In genomic region chr20:23878787-23879186, GRCh38 we compare ENCODE assay signal across 37 cellular contexts. TPM values are rescaled to one million over a fixed set of nuclear protein-coding genes. Genes with fewer than 3 reads are reported as not detected.
"Had no signal": no experiment of that assay in that cellular context is flagged by ENCODE, and none has a peak within 500 bp of the region (broad histone marks: within the 10 kb centered on the region; RNA-seq: fewer than 3 reads in every experiment).

No MANE protein-coding gene starts in this region.

- H3K36me3 Mint-ChIP-seq: activated CD8-positive, alpha-beta memory T cell treated with anti-CD3 and anti-CD28 coated beads, Interleukin-2, amount 10 ng/mL, durations not matched to agents 7 days and 5 days; activated naive CD4-positive, alpha-beta T cell treated with anti-CD3 and anti-CD28 coated beads, Interleukin-2, amount 50 U/mL, for 72 hours; activated naive CD8-positive, alpha-beta T cell treated with anti-CD3 and anti-CD28 coated beads for 36 hours had no signal

- H3K27me3 Mint-ChIP-seq: activated B cell treated with CpG ODN at 0.5 μM for 24 hours; activated CD4-positive, alpha-beta memory T cell treated with anti-CD3 and anti-CD28 coated beads, Interleukin-2, amount 10 ng/mL, durations not matched to agents 7 days and 5 days; activated CD4-positive, alpha-beta T cell treated with anti-CD3 and anti-CD28 coated beads, Interleukin-2, amount 10 ng/mL, durations not matched to agents 24 days and 14 days; activated naive CD8-positive, alpha-beta T cell treated with anti-CD3 and anti-CD28 coated beads for 36 hours; activated T-helper 17 cell treated with anti-CD3 and anti-CD28 coated beads, Interleukin-2, amount 50 U/mL, for 72 hours had no signal

- H3K27ac ChIP-seq: adrenal gland, brain microvascular endothelial cell, breast epithelium, VCaP had no signal

- FAIRE-seq: astrocyte, TTC549 had no signal

- H3K27me3 ChIP-seq: adrenal gland, body of pancreas, brain microvascular endothelial cell, breast epithelium had no signal

- H3K4me1 Mint-ChIP-seq: activated CD4-positive, alpha-beta memory T cell treated with anti-CD3 and anti-CD28 coated beads, Interleukin-2, amount 10 ng/mL, durations not matched to agents 7 days and 5 days; activated CD8-positive, alpha-beta memory T cell treated with anti-CD3 and anti-CD28 coated beads, Interleukin-2, amount 10 ng/mL, durations not matched to agents 7 days and 5 days; activated T-helper 17 cell treated with anti-CD3 and anti-CD28 coated beads, Interleukin-2, amount 50 U/mL, for 72 hours had no signal

- H3K4me1 ChIP-seq: adrenal gland, breast epithelium had no signal

- H3K9me3 Mint-ChIP-seq: activated B cell treated with CpG ODN at 0.5 μM for 24 hours; activated CD4-positive, alpha-beta memory T cell treated with anti-CD3 and anti-CD28 coated beads, Interleukin-2, amount 10 ng/mL, durations not matched to agents 7 days and 5 days; activated CD4-positive, alpha-beta T cell treated with anti-CD3 and anti-CD28 coated beads, Interleukin-2, amount 10 ng/mL, durations not matched to agents 24 days and 14 days; activated naive CD4-positive, alpha-beta T cell treated with anti-CD3 and anti-CD28 coated beads for 36 hours; activated naive CD4-positive, alpha-beta T cell treated with anti-CD3 and anti-CD28 coated beads, Interleukin-2, amount 50 U/mL, for 72 hours; activated naive CD8-positive, alpha-beta T cell treated with anti-CD3 and anti-CD28 coated beads for 36 hours; activated T-cell treated with anti-CD3 and anti-CD28 coated beads, Interleukin-2, amount 50 U/mL, for 24 hours; activated T-helper 17 cell treated with anti-CD3 and anti-CD28 coated beads, Interleukin-2, amount 50 U/mL, for 72 hours; T-helper 1 cell treated with Interleukin-12 subunit alpha and Interleukin-12 subunit beta and Interleukin-4 antibody, amounts not matched to agents 30 μg/mL and 1 μg/mL, for 36 hours; T-helper 2 cell treated with Interferon-gamma antibody and Interleukin-4, amounts not matched to agents 5 μg/mL and 100 μg/mL, for 36 hours had no signal

- H3K36me3 ChIP-seq: adrenal gland, brain microvascular endothelial cell, breast epithelium had no signal

- H3K4me3 ChIP-seq: adrenal gland, body of pancreas, breast epithelium had no signal

- H3K9me3 ChIP-seq: adrenal gland, body of pancreas, breast epithelium had no signal

- ATAC-seq: activated CD8-positive, alpha-beta memory T cell treated with anti-CD3 and anti-CD28 coated beads, Interleukin-2, amount 10 ng/mL, durations not matched to agents 7 days and 5 days; activated CD8-positive, alpha-beta T cell treated with anti-CD3 and anti-CD28 coated beads, Interleukin-2, amount 10 ng/mL, durations not matched to agents 7 days and 5 days; activated naive CD4-positive, alpha-beta T cell treated with anti-CD3 and anti-CD28 coated beads, Interleukin-2, amount 50 U/mL, for 72 hours; activated T-helper 17 cell treated with anti-CD3 and anti-CD28 coated beads, Interleukin-2, amount 50 U/mL, for 72 hours; body of pancreas had no signal

- H3K4me3 Mint-ChIP-seq: activated B cell treated with CpG ODN at 0.5 μM for 24 hours; activated CD4-positive, alpha-beta memory T cell treated with anti-CD3 and anti-CD28 coated beads, Interleukin-2, amount 10 ng/mL, durations not matched to agents 7 days and 5 days; activated CD4-positive, alpha-beta T cell treated with anti-CD3 and anti-CD28 coated beads, Interleukin-2, amount 10 ng/mL, durations not matched to agents 24 days and 14 days; activated CD8-positive, alpha-beta memory T cell treated with anti-CD3 and anti-CD28 coated beads, Interleukin-2, amount 10 ng/mL, durations not matched to agents 7 days and 5 days; activated CD8-positive, alpha-beta T cell treated with anti-CD3 and anti-CD28 coated beads, Interleukin-2, amount 10 ng/mL, durations not matched to agents 7 days and 5 days; activated naive CD4-positive, alpha-beta T cell treated with anti-CD3 and anti-CD28 coated beads for 36 hours; activated naive CD8-positive, alpha-beta T cell treated with anti-CD3 and anti-CD28 coated beads for 36 hours; activated T-cell treated with anti-CD3 and anti-CD28 coated beads, Interleukin-2, amount 50 U/mL, for 24 hours; activated T-helper 17 cell treated with anti-CD3 and anti-CD28 coated beads, Interleukin-2, amount 50 U/mL, for 72 hours; T-helper 1 cell treated with Interleukin-12 subunit alpha and Interleukin-12 subunit beta and Interleukin-4 antibody, amounts not matched to agents 30 μg/mL and 1 μg/mL, for 36 hours; T-helper 2 cell treated with Interferon-gamma antibody and Interleukin-4, amounts not matched to agents 5 μg/mL and 100 μg/mL, for 36 hours had no signal

- H3K27ac Mint-ChIP-seq: activated B cell treated with CpG ODN at 0.5 μM for 24 hours; activated CD4-positive, alpha-beta memory T cell treated with anti-CD3 and anti-CD28 coated beads, Interleukin-2, amount 10 ng/mL, durations not matched to agents 7 days and 5 days; activated CD4-positive, alpha-beta T cell treated with anti-CD3 and anti-CD28 coated beads, Interleukin-2, amount 10 ng/mL, durations not matched to agents 24 days and 14 days; activated CD8-positive, alpha-beta memory T cell treated with anti-CD3 and anti-CD28 coated beads, Interleukin-2, amount 10 ng/mL, durations not matched to agents 7 days and 5 days; activated CD8-positive, alpha-beta T cell treated with anti-CD3 and anti-CD28 coated beads, Interleukin-2, amount 10 ng/mL, durations not matched to agents 7 days and 5 days; activated naive CD4-positive, alpha-beta T cell treated with anti-CD3 and anti-CD28 coated beads for 36 hours; activated naive CD4-positive, alpha-beta T cell treated with anti-CD3 and anti-CD28 coated beads, Interleukin-2, amount 50 U/mL, for 72 hours; activated naive CD8-positive, alpha-beta T cell treated with anti-CD3 and anti-CD28 coated beads for 36 hours; activated T-cell treated with anti-CD3 and anti-CD28 coated beads, Interleukin-2, amount 50 U/mL, for 24 hours; activated T-helper 17 cell treated with anti-CD3 and anti-CD28 coated beads, Interleukin-2, amount 50 U/mL, for 72 hours; T-helper 1 cell treated with Interleukin-12 subunit alpha and Interleukin-12 subunit beta and Interleukin-4 antibody, amounts not matched to agents 30 μg/mL and 1 μg/mL, for 36 hours; T-helper 2 cell treated with Interferon-gamma antibody and Interleukin-4, amounts not matched to agents 5 μg/mL and 100 μg/mL, for 36 hours had no signal

- DNase-seq: activated B cell treated with CpG ODN at 0.5 μM for 24 hours; activated CD4-positive, alpha-beta memory T cell treated with anti-CD3 and anti-CD28 coated beads, Interleukin-2, amount 10 ng/mL, durations not matched to agents 7 days and 5 days; activated CD4-positive, alpha-beta T cell treated with anti-CD3 and anti-CD28 coated beads for 4 hours; activated CD4-positive, alpha-beta T cell treated with anti-CD3 and anti-CD28 coated beads, Interleukin-2, amount 50 U/mL, for 48 hours; activated CD4-positive, CD25-positive, alpha-beta regulatory T cell treated with anti-CD3 and anti-CD28 coated beads, Interleukin-2, amount 50 U/mL, for 72 hours; activated CD8-positive, alpha-beta memory T cell treated with anti-CD3 and anti-CD28 coated beads for 24 hours; activated CD8-positive, alpha-beta memory T cell treated with anti-CD3 and anti-CD28 coated beads, Interleukin-2, amount 10 ng/mL, durations not matched to agents 7 days and 5 days; activated CD8-positive, alpha-beta memory T cell treated with anti-CD3 and anti-CD28 coated beads, Interleukin-2, amount 50 U/mL, for 48 hours; activated CD8-positive, alpha-beta T cell treated with anti-CD3 and anti-CD28 coated beads, Interleukin-2, amount 10 ng/mL, durations not matched to agents 7 days and 5 days; activated effector memory CD4-positive, alpha-beta T cell treated with anti-CD3 and anti-CD28 coated beads, Interleukin-2, amount 50 U/mL, for 16 hours; activated gamma-delta T cell treated with Interleukin-2 at 50 U/mL for 16 hours; activated naive CD4-positive, alpha-beta T cell; activated naive CD4-positive, alpha-beta T cell treated with anti-CD3 and anti-CD28 coated beads for 36 hours; activated naive CD4-positive, alpha-beta T cell treated with anti-CD3 and anti-CD28 coated beads, Interleukin-2, amount 50 U/mL, for 16 hours; activated naive CD8-positive, alpha-beta T cell treated with anti-CD3 and anti-CD28 coated beads for 36 hours; activated T-cell treated with anti-CD3 and anti-CD28 coated beads, Interleukin-2, amount 50 U/mL, for 24 hours; activated T-cell treated with anti-CD3 and anti-CD28 coated beads, Interleukin-2, amount 50 U/mL, for 48 hours; amniotic stem cell; aorta; body of pancreas; brain microvascular endothelial cell; central memory CD4-positive, alpha-beta T cell; T-helper 1 cell; T-helper 2 cell; T-helper 9 cell had no signal

RNA-seq across cellular contexts. Expression of gene CST5, which starts 0.8 kb away (rescaled TPM):
- total RNA-seq: activated B cell treated with CpG ODN at 0.5 μM for 24 hours; activated CD4-positive, alpha-beta memory T cell treated with anti-CD3 and anti-CD28 coated beads, Interleukin-2, amount 10 ng/mL, durations not matched to agents 7 days and 5 days; activated CD4-positive, alpha-beta T cell treated with anti-CD3 and anti-CD28 coated beads, Interleukin-2, amount 10 ng/mL, durations not matched to agents 24 days and 14 days; activated CD8-positive, alpha-beta memory T cell treated with anti-CD3 and anti-CD28 coated beads, Interleukin-2, amount 10 ng/mL, durations not matched to agents 7 days and 5 days; activated CD8-positive, alpha-beta T cell treated with anti-CD3 and anti-CD28 coated beads, Interleukin-2, amount 10 ng/mL, durations not matched to agents 7 days and 5 days; activated naive CD4-positive, alpha-beta T cell treated with anti-CD3 and anti-CD28 coated beads for 36 hours; activated naive CD4-positive, alpha-beta T cell treated with anti-CD3 and anti-CD28 coated beads, Interleukin-2, amount 50 U/mL, for 72 hours; activated naive CD8-positive, alpha-beta T cell treated with anti-CD3 and anti-CD28 coated beads for 36 hours; activated T-helper 17 cell treated with anti-CD3 and anti-CD28 coated beads, Interleukin-2, amount 50 U/mL, for 72 hours; aorta; body of pancreas; breast epithelium; cardiac septum; cerebellum had no signal
- polyA plus RNA-seq: aorta had no signal

RNA-seq across cellular contexts. Expression of gene CST2, which starts 52.3 kb away (rescaled TPM):
- total RNA-seq: activated B cell treated with CpG ODN at 0.5 μM for 24 hours; activated CD4-positive, alpha-beta memory T cell treated with anti-CD3 and anti-CD28 coated beads, Interleukin-2, amount 10 ng/mL, durations not matched to agents 7 days and 5 days; activated CD4-positive, alpha-beta T cell treated with anti-CD3 and anti-CD28 coated beads, Interleukin-2, amount 10 ng/mL, durations not matched to agents 24 days and 14 days; activated CD8-positive, alpha-beta memory T cell treated with anti-CD3 and anti-CD28 coated beads, Interleukin-2, amount 10 ng/mL, durations not matched to agents 7 days and 5 days; activated CD8-positive, alpha-beta T cell treated with anti-CD3 and anti-CD28 coated beads, Interleukin-2, amount 10 ng/mL, durations not matched to agents 7 days and 5 days; activated naive CD4-positive, alpha-beta T cell treated with anti-CD3 and anti-CD28 coated beads for 36 hours; activated naive CD4-positive, alpha-beta T cell treated with anti-CD3 and anti-CD28 coated beads, Interleukin-2, amount 50 U/mL, for 72 hours; activated naive CD8-positive, alpha-beta T cell treated with anti-CD3 and anti-CD28 coated beads for 36 hours; activated T-helper 17 cell treated with anti-CD3 and anti-CD28 coated beads, Interleukin-2, amount 50 U/mL, for 72 hours; body of pancreas; breast epithelium; cardiac septum; cerebellum had no signal
- polyA plus RNA-seq: aorta had no signal
